16 cellular contexts compared by ENCODE assay signal in genomic region chr2:45974762-45975408, GRCh38.
DNase-seq lines count a peak whose midpoint lies in the region; ATAC-seq and TF ChIP-seq lines count a peak whose summit lies in the region.
"Had no signal": no experiment of that assay in that cellular context is flagged by ENCODE, and none has a peak within 500 bp of the region (broad histone marks: within the 10 kb centered on the region; RNA-seq: fewer than 3 reads in every experiment).

No MANE protein-coding gene starts in this region.

- H3K4me3 Mint-ChIP-seq in stimulated activated effector memory CD8-positive, alpha-beta T cell treated with anti-CD3 and anti-CD28 coated beads, Interleukin-12 subunit alpha, Interleukin-12 subunit beta, amount 100 ng/mL, for 72 hours, result no peak overlapping the region
- H3K4me3 Mint-ChIP-seq: CD14-positive monocyte; natural killer cell treated with Interleukin-12 subunit alpha and Interleukin-12 subunit beta and Interleukin-15 and Interleukin-18, amount 100 ng/mL, for 72 hours had no signal

- H3K9me3 ChIP-seq in right atrium auricular region, result no peaks in the 10 kb centered on the region
- H3K9me3 ChIP-seq: left ventricle myocardium inferior had no signal

- no peaks in the 10 kb centered on the region for H3K36me3 ChIP-seq in right atrium auricular region
- H3K36me3 ChIP-seq: WERI-Rb-1 had no signal

- H3K4me3 ChIP-seq in right atrium auricular region, result no peak overlapping the region
- H3K4me3 ChIP-seq: left ventricle myocardium inferior had no signal

- H3K27ac Mint-ChIP-seq in stimulated activated effector memory CD8-positive, alpha-beta T cell treated with anti-CD3 and anti-CD28 coated beads, Interleukin-12 subunit alpha, Interleukin-12 subunit beta, amount 100 ng/mL, for 72 hours, result no peak overlapping the region
- H3K27ac Mint-ChIP-seq: CD14-positive monocyte; natural killer cell treated with Interleukin-12 subunit alpha and Interleukin-12 subunit beta and Interleukin-15 and Interleukin-18, amount 100 ng/mL, for 72 hours had no signal

- no peaks in the 10 kb centered on the region for H3K27me3 ChIP-seq in right atrium auricular region

- no peak for TF ChIP-seq CTCF in right atrium auricular region (IDR thresholded peaks at IDR 0.05)

- ATAC-seq in GM18870 (IDR thresholded peaks at IDR 0.05; ENCODE audit: unreplicated experiment) (peak; percentile 48), GM21529 (IDR thresholded peaks at IDR 0.05; ENCODE audit: unreplicated experiment) (peak; percentile 59), HG03064 (IDR thresholded peaks at IDR 0.05; ENCODE audit: low read depth, unreplicated experiment) (peak; percentile 47), HG03196 (IDR thresholded peaks at IDR 0.05; ENCODE audit: unreplicated experiment) (no peak)
- peak; percentile 57 for ATAC-seq in stimulated activated effector memory CD8-positive, alpha-beta T cell treated with anti-CD3 and anti-CD28 coated beads, Interleukin-12 subunit alpha, Interleukin-12 subunit beta, amount 100 ng/mL, for 72 hours

- H3K4me1 ChIP-seq in right atrium auricular region, result no peaks in the 10 kb centered on the region

- no peaks in the 10 kb centered on the region for H3K4me1 Mint-ChIP-seq in stimulated activated effector memory CD8-positive, alpha-beta T cell treated with anti-CD3 and anti-CD28 coated beads, Interleukin-12 subunit alpha, Interleukin-12 subunit beta, amount 100 ng/mL, for 72 hours
- H3K4me1 Mint-ChIP-seq: CD14-positive monocyte had no signal

- peak in 1 of 2 donors; percentile 41 for DNase-seq in stimulated activated effector memory CD8-positive, alpha-beta T cell treated with anti-CD3 and anti-CD28 coated beads, Interleukin-12 subunit alpha, Interleukin-12 subunit beta, amount 100 ng/mL, for 72 hours (ENCODE audit: low spot score in 2 of 2)
- DNase-seq in activated effector memory CD4-positive, alpha-beta T cell treated with anti-CD3 and anti-CD28 coated beads, Interleukin-2, amount 50 U/mL, for 16 hours, result no peak
- no peak for DNase-seq in right atrium auricular region (ENCODE audit: low spot score)
- no peak for DNase-seq in cerebellar cortex (ENCODE audit: low spot score)
- DNase-seq: cerebellar nuclear complex, left ventricle myocardium inferior, NCI-H187 treated with DMSO at 0.1 percent for 48 hours, NCI-H526 treated with DMSO at 0.1 percent for 48 hours, WERI-Rb-1 had no signal

- H3K27ac ChIP-seq in right atrium auricular region, result no peak overlapping the region
- H3K27ac ChIP-seq: epithelial cell of prostate, left ventricle myocardium inferior, WERI-Rb-1 had no signal

- H3K9me3 Mint-ChIP-seq in stimulated activated effector memory CD8-positive, alpha-beta T cell treated with anti-CD3 and anti-CD28 coated beads, Interleukin-12 subunit alpha, Interleukin-12 subunit beta, amount 100 ng/mL, for 72 hours, result no peaks in the 10 kb centered on the region
- H3K9me3 Mint-ChIP-seq: CD14-positive monocyte; natural killer cell treated with Interleukin-12 subunit alpha and Interleukin-12 subunit beta and Interleukin-15 and Interleukin-18, amount 100 ng/mL, for 72 hours had no signal

- no peaks in the 10 kb centered on the region for H3K36me3 Mint-ChIP-seq in stimulated activated effector memory CD8-positive, alpha-beta T cell treated with anti-CD3 and anti-CD28 coated beads, Interleukin-12 subunit alpha, Interleukin-12 subunit beta, amount 100 ng/mL, for 72 hours
- H3K36me3 Mint-ChIP-seq: natural killer cell treated with Interleukin-12 subunit alpha and Interleukin-12 subunit beta and Interleukin-15 and Interleukin-18, amount 100 ng/mL, for 72 hours had no signal
